ENCODE assay signal across 10 cellular contexts in genomic region chr11:46236918-46237247, GRCh38. TPM values are rescaled to one million over a fixed set of nuclear protein-coding genes. Genes with fewer than 3 reads are reported as not detected.
A peak's percentile ranks its signal among the peaks of the same experiment; 100 is the strongest.
DNase-seq lines count a peak whose midpoint lies in the region; ATAC-seq and TF ChIP-seq lines count a peak whose summit lies in the region.
"Had no signal": no experiment of that assay in that cellular context is flagged by ENCODE, and none has a peak within 500 bp of the region (broad histone marks: within the 10 kb centered on the region; RNA-seq: fewer than 3 reads in every experiment).

No MANE protein-coding gene starts in this region.

- POLR2A ChIA-PET in AG04450 (lab: Yijun Ruan, JAX) = interaction anchor here (0.8 to 4.1 kb wide), 4 partner anchors 37 to 59 kb away, joined by 3 to 22 read pairs (median 6); partner anchors contain the start of gene CREB3L1

- H3K27me3 Mint-ChIP-seq in mesothelial cell of epicardium (ENCODE audit: low read depth) = peaks cover 36% of the 10 kb centered on the region

- no peaks in the 10 kb centered on the region for H3K27me3 ChIP-seq in AG04450 (ENCODE audit: control insufficient read depth, insufficient read depth, low read length)
- H3K27me3 ChIP-seq in HL-60 (ENCODE audit: insufficient read depth, poor library complexity, severe bottlenecking) = no peaks in the 10 kb centered on the region
- no peaks in the 10 kb centered on the region for H3K27me3 ChIP-seq in testis
- H3K27me3 ChIP-seq in aorta (ENCODE audit: control insufficient read depth in 1 of 2, insufficient read depth in 2 of 2, low read length in 1 of 2) = no peaks in the 10 kb centered on the region

- peak overlapping the region; percentile 67 for H3K27ac Mint-ChIP-seq in mesothelial cell of epicardium

- peaks cover 11% of the 10 kb centered on the region for H3K4me1 ChIP-seq in testis
- no peaks in the 10 kb centered on the region for H3K4me1 ChIP-seq in aorta (ENCODE audit: control insufficient read depth in 1 of 2, insufficient read depth in 2 of 2, low read length in 2 of 2)

- H3K9me3 Mint-ChIP-seq in mesothelial cell of epicardium = no peaks in the 10 kb centered on the region

- H3K27ac ChIP-seq in AG04450 (ENCODE audit: low read depth, low read length) (peak overlapping the region; percentile 74), HL-60 (replicated peaks) (peak overlapping the region; percentile 65), caudate nucleus (ENCODE audit: low read depth, low read length) (peak overlapping the region; percentile 44), testis (peak overlapping the region in 1 of 2 donors; percentile 86), aorta (ENCODE audit: low read depth in 1 of 2, low read length in 2 of 2) (no peak overlapping the region)

- H3K4me3 Mint-ChIP-seq in mesothelial cell of epicardium = peak overlapping the region; percentile 75

- H3K9me3 ChIP-seq in AG04450 (ENCODE audit: control insufficient read depth, insufficient read depth, low read length) = no peaks in the 10 kb centered on the region
- no peaks in the 10 kb centered on the region for H3K9me3 ChIP-seq in testis
- H3K9me3 ChIP-seq in aorta (ENCODE audit: control insufficient read depth, low read length) = peaks cover 1% of the 10 kb centered on the region
- H3K9me3 ChIP-seq: psoas muscle had no signal

- no peak for TF ChIP-seq POLR2A in testis (IDR thresholded peaks at IDR 0.05)

- no peaks in the 10 kb centered on the region for H3K36me3 Mint-ChIP-seq in mesothelial cell of epicardium

- no peak for ATAC-seq in HG02571 (IDR thresholded peaks at IDR 0.05; ENCODE audit: unreplicated experiment)
- ATAC-seq in aorta (ENCODE audit: low FRiP score) = no peak

- 57 to 68% methylated on average over 5 of the region's 5 CpGs for WGBS in testis, 2 donors
- WGBS in aorta, 2 donors = 79 to 82% methylated on average over 5 of the region's 5 CpGs

- intact Hi-C loops in testis (cut with DNase I; ENCODE audit: low total_unique reads) = no loop called here
- intact Hi-C loops in aorta (cut with DNase I) = no loop called here

- CTCF ChIA-PET in AG04450 (lab: Charles Lee) = interaction anchor here (1.6 to 7.8 kb wide), 4 partner anchors 55 to 78 kb away, joined by 3 to 190 read pairs (median 76); no protein-coding TSS in a partner anchor

- H3K4me3 ChIP-seq in AG04450 (ENCODE audit: low read depth, low read length) = peak overlapping the region; percentile 18; the same call in 1 of the 2 replicates
- no peak overlapping the region for H3K4me3 ChIP-seq in HL-60 (replicated peaks; ENCODE audit: insufficient read depth, low read length)
- H3K4me3 ChIP-seq in testis = no peak overlapping the region
- H3K4me3 ChIP-seq in aorta (ENCODE audit: low read length in 2 of 2) = no peak overlapping the region

- no peaks in the 10 kb centered on the region for H3K36me3 ChIP-seq in testis (ENCODE audit: low read depth, missing control alignments)
- H3K36me3 ChIP-seq in aorta (ENCODE audit: control insufficient read depth in 1 of 2, insufficient read depth in 2 of 2, low read length in 1 of 2) = no peaks in the 10 kb centered on the region

- TF ChIP-seq CTCF in AG04450 (IDR thresholded peaks at IDR 0.05; ENCODE audit: low read depth, low read length) (no peak), HL-60 (IDR thresholded peaks at IDR 0.05; ENCODE audit: insufficient read depth, low read length) (no peak), mesothelial cell of epicardium (IDR thresholded peaks at IDR 0.05; ENCODE audit: unreplicated experiment) (no peak), testis (IDR thresholded peaks at IDR 0.05) (no peak)

- peaks cover 21% of the 10 kb centered on the region for H3K4me1 Mint-ChIP-seq in mesothelial cell of epicardium

- no peak for DNase-seq in AG04450 (ENCODE audit: low read depth, low spot score)
- DNase-seq in HL-60 (ENCODE audit: low read depth in 1 of 2, low spot score in 1 of 2) = no peak
- DNase-seq in caudate nucleus (lab: John Stamatoyannopoulos, UW) = no peak
- DNase-seq in mesothelial cell of epicardium (ENCODE audit: low spot score in 2 of 2, unreplicated experiment in 2 of 2) = no peak
- DNase-seq in DMS79 treated with DMSO at 0.1 percent for 48 hours (lab: John Stamatoyannopoulos, UW) = no peak
- DNase-seq in testis = no peak
- DNase-seq in aorta = no peak
- DNase-seq: NCI-H1105 treated with DMSO at 0.1 percent for 48 hours had no signal

RNA-seq across cellular contexts. Expression of gene CREB3L1, which starts 40.6 kb away (rescaled TPM):
- polyA plus RNA-seq in AG04450 (2011; rRNA removed) (24.2 and 33.2 TPM in 2 replicates), testis (ENCODE audit: insufficient read depth, low read depth, low replicate concordance) (19.2 TPM), aorta (1 to 10 TPM; 6.9 to 8.5 TPM)
- 57.6 and 90.1 TPM in 2 replicates for polyA minus RNA-seq in AG04450 (2011; rRNA and poly(A)+ RNA removed)
- total RNA-seq in mesothelial cell of epicardium (34.5 to 43.0 TPM (median 36.3 TPM) in 3 replicates), testis (1 to 10 TPM; 5.2 to 8.1 TPM), aorta (10 to 100 TPM; 10.5 to 18.4 TPM)

Comparison
In these comparisons a context has a peak if more than half of its experiments do, and no peak if none do; other contexts are left out.
1. H3K27ac ChIP-seq: peak in AG04450 (single experiment), HL-60 (single experiment) and caudate nucleus (single experiment); none in aorta (0 of 2).